ENCODE assay signal across 7 cellular contexts in genomic region chr19:37468961-37469777, GRCh38. TPM values are rescaled to one million over a fixed set of nuclear protein-coding genes. Genes with fewer than 3 reads are reported as not detected.
DNase-seq lines count a peak whose midpoint lies in the region; ATAC-seq and TF ChIP-seq lines count a peak whose summit lies in the region.

Gene ZNF570 (plus strand): TSS chr19:37469356. CDS start chr19:37470355, 999 bp downstream.

- H3K4me3 ChIP-seq in choroid plexus epithelial cell (ENCODE audit: low read depth, low read length) = peak within 1 kb of the TSS; percentile 98

- DNase-seq in NCI-H345 (lab: John Stamatoyannopoulos, UW) (peak; percentile 99), choroid plexus epithelial cell (ENCODE audit: low read depth) (peak; percentile 90)
- peak; percentile 93 for DNase-seq in activated CD4-positive, alpha-beta T cell treated with anti-CD3 and anti-CD28 coated beads for 36 hours
- DNase-seq in stimulated activated CD4-positive, alpha-beta T cell treated with anti-CD3 and anti-CD28 coated beads, Interleukin-1b, Interleukin-23, amount 100 ng/mL, for 1 hour (ENCODE audit: low read depth in 2 of 2) = peak; percentile 68 to 72

- POLR2A ChIA-PET in activated CD4-positive, alpha-beta T cell treated with anti-CD3 and anti-CD28 coated beads for 36 hours (lab: Charles Lee) = interaction anchor here (0.6 to 0.9 kb wide), 2 partner anchors 77 to 99 kb away, joined by 3 read pairs; partner anchors contain the start of gene ZNF527

- peak within 1 kb of the TSS; percentile 94 for H3K4me3 Mint-ChIP-seq in activated CD4-positive, alpha-beta T cell treated with anti-CD3 and anti-CD28 coated beads for 36 hours

- H3K4me1 Mint-ChIP-seq in activated CD4-positive, alpha-beta T cell treated with anti-CD3 and anti-CD28 coated beads for 36 hours = peaks cover 31% of the 10 kb centered on the region

- intact Hi-C loops in activated CD4-positive, alpha-beta T cell treated with anti-CD3 and anti-CD28 coated beads for 36 hours (cut with DNase I, micrococcal nuclease) = loop anchor here (1.0 to 5.0 kb wide), 15 partner anchors 37 to 848 kb away; partner anchors contain the start of genes ZNF790 (in 2 of the 2), ZNF793 (in 2 of the 2), KCNK6 (in 1 of the 2) and YIF1B (in 1 of the 2)

- CTCF ChIA-PET in activated CD4-positive, alpha-beta T cell treated with anti-CD3 and anti-CD28 coated beads for 36 hours (lab: Charles Lee) = no interaction called here

- no peak for TF ChIP-seq CTCF in choroid plexus epithelial cell (conservative IDR thresholded peaks at IDR 0.05; ENCODE audit: low read depth, low read length)

- H3K36me3 Mint-ChIP-seq in activated CD4-positive, alpha-beta T cell treated with anti-CD3 and anti-CD28 coated beads for 36 hours (ENCODE audit: low read depth) = peaks cover 33% of the 10 kb centered on the region

- ATAC-seq in GM18517 (IDR thresholded peaks at IDR 0.05; ENCODE audit: unreplicated experiment) = peak; percentile 48
- ATAC-seq in HG03045 (IDR thresholded peaks at IDR 0.05; ENCODE audit: unreplicated experiment) = peak; percentile 55
- peak; percentile 73 for ATAC-seq in activated CD4-positive, alpha-beta T cell treated with anti-CD3 and anti-CD28 coated beads for 36 hours

- no peaks in the 10 kb centered on the region for H3K27me3 Mint-ChIP-seq in activated CD4-positive, alpha-beta T cell treated with anti-CD3 and anti-CD28 coated beads for 36 hours

- peak within 1 kb of the TSS; percentile 94 for H3K27ac ChIP-seq in layer of hippocampus (ENCODE audit: low read depth, low read length)

- no peaks in the 10 kb centered on the region for H3K27me3 ChIP-seq in layer of hippocampus (ENCODE audit: control insufficient read depth, insufficient read depth, low read length)

- peak within 1 kb of the TSS; percentile 95 for H3K27ac Mint-ChIP-seq in activated CD4-positive, alpha-beta T cell treated with anti-CD3 and anti-CD28 coated beads for 36 hours

- H3K9me3 Mint-ChIP-seq in activated CD4-positive, alpha-beta T cell treated with anti-CD3 and anti-CD28 coated beads for 36 hours (ENCODE audit: low read depth) = peaks cover 17% of the 10 kb centered on the region

RNA-seq across cellular contexts. Expression of gene ZNF570, which starts in this region (rescaled TPM):
- 1 to 10 TPM; 4.5 to 4.8 TPM for total RNA-seq in activated CD4-positive, alpha-beta T cell treated with anti-CD3 and anti-CD28 coated beads for 36 hours

Comparison
In these comparisons a context has a peak if more than half of its experiments do, and no peak if none do; other contexts are left out.
1. Peak in every context shown above with its lines: DNase-seq, ATAC-seq, H3K4me3 ChIP-seq and H3K27ac ChIP-seq.